In the genomic region with DNA sequence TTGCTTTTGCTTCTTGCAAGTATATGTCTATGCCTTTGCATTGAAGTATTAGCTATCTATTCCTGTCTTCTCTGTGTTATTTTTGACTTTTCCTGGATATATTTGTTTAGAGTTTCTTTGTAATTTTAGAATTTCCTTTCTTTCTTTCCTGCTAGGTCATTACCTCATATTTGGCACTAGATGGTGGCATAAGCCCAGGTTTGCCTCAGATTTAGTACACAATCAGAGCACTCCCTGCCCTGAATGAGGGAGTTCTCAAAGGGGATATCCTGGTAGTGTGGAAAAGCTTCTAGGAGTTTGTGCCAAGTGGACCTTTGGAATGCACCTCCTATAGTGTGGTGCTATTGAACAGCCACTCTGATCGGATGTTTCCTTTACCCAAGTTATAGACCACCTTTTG, we compare ENCODE assay signal across 9 cellular contexts.
DNase-seq lines count a peak whose midpoint lies in the region; ATAC-seq, FAIRE-seq and TF ChIP-seq lines count a peak whose summit lies in the region.
"Had no signal": no experiment of that assay in that cellular context is flagged by ENCODE, and none has a peak within 500 bp of the region (broad histone marks: within the 10 kb centered on the region; RNA-seq: fewer than 3 reads in every experiment).

No MANE protein-coding gene starts in this region.

- no peak overlapping the region for H2BK20ac ChIP-seq in H1 (ENCODE audit: low read length)

- H3K4me3 ChIP-seq in H1 (ENCODE audit: extremely low read depth in 1 of 4, insufficient read depth in 2 of 4, low read depth in 3 of 4, low read length in 4 of 4) (no peak overlapping the region), suprapubic skin (no peak overlapping the region)

- DNase-seq in SIG-M5 treated with dmso at 0.1 percent for 504 hours (lab: John Stamatoyannopoulos, UW; ENCODE audit: unreplicated experiment), result peak; percentile 35
- no peak for DNase-seq in SIG-M5 (lab: John Stamatoyannopoulos, UW)
- peak; percentile 74 for DNase-seq in NCI-H446 treated with DMSO at 0.1 percent for 48 hours (lab: John Stamatoyannopoulos, UW)
- no peak for DNase-seq in H1 (ENCODE audit: low read depth in 1 of 2, low spot score in 2 of 2)
- DNase-seq in smooth muscle cell of the brain vasculature (ENCODE audit: low read depth, low spot score), result peak; percentile 41
- DNase-seq in suprapubic skin (ENCODE audit: low spot score in 2 of 2), result no peak
- no peak for DNase-seq in middle frontal gyrus (ENCODE audit: extremely low spot score, low spot score)

- no peak overlapping the region for H3K4ac ChIP-seq in H1 (replicated peaks; ENCODE audit: insufficient read length, low read depth, low read length)

- no peak overlapping the region for H3K4me2 ChIP-seq in H1 (ENCODE audit: insufficient read depth in 1 of 2, low read depth in 2 of 2, low read length in 2 of 2)

- H2BK12ac ChIP-seq in H1 (ENCODE audit: low read depth, low read length), result peak overlapping the region; percentile 72; the same call in 1 of the 2 replicates

- peak; percentile 91 to 94 for TF ChIP-seq RAD21 in H1 (IDR thresholded peaks at IDR 0.05 in 1 of 2, conservative IDR thresholded peaks at IDR 0.05 in 1 of 2; ENCODE audit: low read depth in 2 of 2, low read length in 2 of 2)

- POLR2A ChIA-PET in H1 (lab: Charles Lee; ENCODE audit: partially characterized antibody), result no interaction called here

- H4K5ac ChIP-seq in H1 (ENCODE audit: insufficient read length, low read depth, low read length), result no peak overlapping the region

- no peak overlapping the region for H2BK5ac ChIP-seq in H1 (ENCODE audit: low read depth, low read length)

- H2BK15ac ChIP-seq in H1 (ENCODE audit: low read length), result no peak overlapping the region

- H2AK5ac ChIP-seq in H1 (ENCODE audit: low read depth, low read length), result no peak overlapping the region

- no peak overlapping the region for H2AFZ ChIP-seq in H1 (ENCODE audit: low read length)

- no peak overlapping the region for H3K56ac ChIP-seq in H1 (replicated peaks; ENCODE audit: insufficient read length, low read depth, low read length)

- H3K27me3 ChIP-seq in H1 (replicated peaks in 1 of 4; ENCODE audit: control insufficient read depth in 3 of 4, extremely low read depth in 1 of 4, insufficient read depth in 3 of 4, low read length in 3 of 4), result no peaks in the 10 kb centered on the region
- no peaks in the 10 kb centered on the region for H3K27me3 ChIP-seq in suprapubic skin

- no peak overlapping the region for H3K18ac ChIP-seq in H1 (ENCODE audit: extremely low read depth, low read length)

- H3K27ac ChIP-seq in H1 (ENCODE audit: low read depth, low read length), result no peak overlapping the region
- no peak overlapping the region for H3K27ac ChIP-seq in suprapubic skin

- H4K8ac ChIP-seq in H1 (ENCODE audit: extremely low read depth, insufficient read depth, low read length), result no peak overlapping the region

- no peak overlapping the region for H3K9ac ChIP-seq in H1 (replicated peaks in 1 of 4; ENCODE audit: extremely low read depth in 1 of 4, low read depth in 3 of 4, low read length in 3 of 4)

- CTCF ChIA-PET in H1 (lab: Charles Lee; ENCODE audit: partially characterized antibody), result interaction anchor here (0.6 to 3.1 kb wide), 19 partner anchors 9 to 1278 kb away, joined by 3 to 29 read pairs (median 3); partner anchors contain the start of gene NDST4

- H3K79me1 ChIP-seq in H1 (ENCODE audit: low read depth, low read length), result no peaks in the 10 kb centered on the region

- WGBS in H1 (ENCODE audit: extremely low coverage in 1 of 2, insufficient coverage in 1 of 2, insufficient read length in 1 of 2, insufficient replicate concordance in 2 of 2, low coverage in 1 of 2, low lambda C conversion rate in 2 of 2, missing lambda C conversion rate in 1 of 2), 2 experiments, result 92% methylated on average over 1 of the region's 1 CpG; no CpG with 5 or more reads in 1 of the 2 experiments
- 72% methylated on average over 1 of the region's 1 CpG for whole genome bisulfite sequencing in suprapubic skin

- peaks cover 0 to 3% (median 0%) of the 10 kb centered on the region in 4 experiments; a peak in 2 of 7 replicates for H3K4me1 ChIP-seq in H1 (replicated peaks in 1 of 4; ENCODE audit: control insufficient read depth in 3 of 4, insufficient read depth in 4 of 4, low read length in 3 of 4)
- no peaks in the 10 kb centered on the region for H3K4me1 ChIP-seq in suprapubic skin

- no peak overlapping the region for H3K23ac ChIP-seq in H1 (ENCODE audit: insufficient read length)

- H3K36me3 ChIP-seq in H1 (ENCODE audit: control insufficient read depth in 2 of 4, insufficient read depth in 4 of 4, low read length in 3 of 4), result no peaks in the 10 kb centered on the region
- H3K36me3 ChIP-seq in suprapubic skin, result no peaks in the 10 kb centered on the region

- FAIRE-seq in H1 (lab: Jason Lieb, UNC), result peak; percentile 94

- no peak overlapping the region for H2BK120ac ChIP-seq in H1 (replicated peaks; ENCODE audit: low read depth, low read length)

- no peaks in the 10 kb centered on the region for H3K23me2 ChIP-seq in H1 (ENCODE audit: low read depth, low read length)

- no peak overlapping the region for H4K91ac ChIP-seq in H1 (replicated peaks; ENCODE audit: insufficient read length, low read length)

- TF ChIP-seq EP300 in H1 (IDR thresholded peaks at IDR 0.05; ENCODE audit: borderline replicate concordance in 1 of 2, low read depth in 2 of 2, low read length in 2 of 2), result no peak
- TF ChIP-seq EP300 in suprapubic skin (IDR thresholded peaks at IDR 0.05), result no peak

- no peak overlapping the region for H3K14ac ChIP-seq in H1 (ENCODE audit: insufficient read length)

- no peaks in the 10 kb centered on the region for H3K79me2 ChIP-seq in H1 (ENCODE audit: control insufficient read depth in 1 of 2, insufficient read depth in 2 of 2, low read length in 2 of 2)

- no peaks in the 10 kb centered on the region for H3K9me3 ChIP-seq in H1 (ENCODE audit: insufficient read depth in 2 of 2, low read depth in 1 of 2, low read length in 1 of 2)
- H3K9me3 ChIP-seq in suprapubic skin, result no peaks in the 10 kb centered on the region

- H4K20me1 ChIP-seq in H1 (replicated peaks in 1 of 2; ENCODE audit: control insufficient read depth in 1 of 2, insufficient read depth in 2 of 2, low read length in 2 of 2), result no peaks in the 10 kb centered on the region

- TF ChIP-seq CTCF in H1 (IDR thresholded peaks at IDR 0.05; ENCODE audit: control extremely low read depth in 1 of 3, insufficient read depth in 1 of 3, low read depth in 1 of 3, low read length in 3 of 3) (peak in 2 of 3 experiments; percentile 58 to 60; a peak in 3 of 4 replicates), suprapubic skin (IDR thresholded peaks at IDR 0.05) (no peak)

- no peak for TF ChIP-seq POLR2A in H1 (IDR thresholded peaks at IDR 0.05; ENCODE audit: control extremely low read depth in 1 of 2, low read depth in 2 of 2, low read length in 2 of 2)
- TF ChIP-seq POLR2A in suprapubic skin (IDR thresholded peaks at IDR 0.05), result no peak

- no peak for ATAC-seq in HG03342 (IDR thresholded peaks at IDR 0.05; ENCODE audit: unreplicated experiment)
- ATAC-seq: Right ventricle myocardium inferior had no signal

TF ChIP-seq in H1, 55 proteins besides CTCF, POLR2A, EP300 and RAD21:
- TF ChIP-seq TEAD4 (IDR thresholded peaks at IDR 0.05; ENCODE audit: low read depth, low read length), result peak; percentile 49; the same call in 1 of the 2 replicates
- no peak for TF ChIP-seq JUND (IDR thresholded peaks at IDR 0.05; ENCODE audit: low read length)
- TF ChIP-seq RFX5 (IDR thresholded peaks at IDR 0.05; ENCODE audit: borderline replicate concordance, low read depth, low read length), result no peak
- TF ChIP-seq TBP (IDR thresholded peaks at IDR 0.05; ENCODE audit: low read depth, low read length), result no peak
TF ChIP-seq in H1: peak in this region for 1.

Comparison
In these comparisons a context has a peak if more than half of its experiments do, and no peak if none do; other contexts are left out.
1. DNase-seq: peak in SIG-M5 treated with dmso at 0.1 percent for 504 hours (single experiment), NCI-H446 treated with DMSO at 0.1 percent for 48 hours (single experiment) and smooth muscle cell of the brain vasculature (single experiment); none in SIG-M5 (single experiment), H1 (0 of 2), suprapubic skin (0 of 2) and middle frontal gyrus (single experiment).
2. CTCF ChIP-seq: peak in H1 (2 of 3); none in suprapubic skin (0 of 2).